In the genomic region with DNA sequence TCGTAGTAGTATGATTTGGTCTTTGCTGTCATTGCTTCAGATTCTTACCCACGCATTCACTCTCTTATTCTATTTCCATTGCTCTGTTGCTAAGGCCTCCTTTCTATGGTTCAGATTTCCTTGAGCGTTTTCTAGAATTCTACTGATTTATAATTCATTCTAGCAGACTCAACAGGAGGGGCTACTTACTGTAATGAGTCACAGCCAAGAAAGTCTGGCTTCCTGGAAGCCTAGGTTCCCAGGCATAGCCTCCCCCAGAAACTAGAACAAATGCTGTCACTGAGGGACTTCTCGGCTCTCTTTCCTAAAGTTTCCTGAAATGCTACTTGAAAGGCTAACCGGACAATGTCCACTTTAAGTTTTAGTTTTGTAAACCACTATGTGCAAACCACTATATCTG, we compare ENCODE assay signal across 1 cellular context.
TF ChIP-seq lines count a peak whose summit lies in the region.

No MANE protein-coding gene starts in this region.

TF ChIP-seq in IMR-90, 13 proteins besides CTCF, POLR2A, EP300 and RAD21 (continued from another document):
- TF ChIP-seq, protein P1, sequence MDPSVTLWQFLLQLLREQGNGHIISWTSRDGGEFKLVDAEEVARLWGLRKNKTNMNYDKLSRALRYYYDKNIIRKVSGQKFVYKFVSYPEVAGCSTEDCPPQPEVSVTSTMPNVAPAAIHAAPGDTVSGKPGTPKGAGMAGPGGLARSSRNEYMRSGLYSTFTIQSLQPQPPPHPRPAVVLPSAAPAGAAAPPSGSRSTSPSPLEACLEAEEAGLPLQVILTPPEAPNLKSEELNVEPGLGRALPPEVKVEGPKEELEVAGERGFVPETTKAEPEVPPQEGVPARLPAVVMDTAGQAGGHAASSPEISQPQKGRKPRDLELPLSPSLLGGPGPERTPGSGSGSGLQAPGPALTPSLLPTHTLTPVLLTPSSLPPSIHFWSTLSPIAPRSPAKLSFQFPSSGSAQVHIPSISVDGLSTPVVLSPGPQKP (IDR thresholded peaks at IDR 0.05; ENCODE audit: borderline replicate concordance, low read depth, low read length) = no peak
- no peak for TF ChIP-seq CHD1 (IDR thresholded peaks at IDR 0.05; ENCODE audit: low read depth, low read length)
- no peak for TF ChIP-seq SMC3 (IDR thresholded peaks at IDR 0.05; ENCODE audit: low read depth, low read length)
